Comparison of ENCODE assay signal across 20 cellular contexts in genomic region chr1:52186449-52186848, GRCh38.
"Had no signal": no experiment of that assay in that cellular context is flagged by ENCODE, and none has a peak within 500 bp of the region (broad histone marks: within the 10 kb centered on the region; RNA-seq: fewer than 3 reads in every experiment).

No MANE protein-coding gene starts in this region.

- H3K4me3 ChIP-seq: ascending aorta, cardiac muscle cell, hepatocyte, lung had no signal

- H3K9me3 Mint-ChIP-seq: activated naive CD4-positive, alpha-beta T cell treated with anti-CD3 and anti-CD28 coated beads, Interleukin-2, amount 50 U/mL, for 24 hours; activated T-cell treated with anti-CD3 and anti-CD28 coated beads, Interleukin-2, amount 50 U/mL, for 72 hours had no signal

- H3K4me3 Mint-ChIP-seq: activated naive CD4-positive, alpha-beta T cell treated with anti-CD3 and anti-CD28 coated beads, Interleukin-2, amount 50 U/mL, for 24 hours; activated T-cell treated with anti-CD3 and anti-CD28 coated beads, Interleukin-2, amount 50 U/mL, for 72 hours; mesothelial cell of epicardium; nephron progenitor cell; T-helper 17 cell had no signal

- H3K27me3 Mint-ChIP-seq: activated naive CD4-positive, alpha-beta T cell treated with anti-CD3 and anti-CD28 coated beads, Interleukin-2, amount 50 U/mL, for 24 hours; T-helper 17 cell had no signal

- ATAC-seq: activated T-cell treated with anti-CD3 and anti-CD28 coated beads, Interleukin-2, amount 50 U/mL, for 72 hours; left colon; T-helper 17 cell had no signal

- DNase-seq: activated CD4-positive, alpha-beta T cell treated with anti-CD3 and anti-CD28 coated beads for 1 hour; activated CD4-positive, alpha-beta T cell treated with anti-CD3 and anti-CD28 coated beads, Interleukin-2, amount 50 U/mL, for 4 hours; activated effector memory CD4-positive, alpha-beta T cell treated with anti-CD3 and anti-CD28 coated beads, Interleukin-2, amount 50 U/mL, for 16 hours; activated T-cell treated with anti-CD3 and anti-CD28 coated beads, Interleukin-2, amount 50 U/mL, for 72 hours; left colon; nephron progenitor cell; nucleus accumbens; posterior cingulate gyrus; stimulated activated CD4-positive, alpha-beta T cell treated with anti-CD3 and anti-CD28 coated beads, Interleukin-12 subunit alpha, Interleukin-12 subunit beta, amount 100 ng/mL, for 4 hours; stimulated activated CD4-positive, alpha-beta T cell treated with anti-CD3 and anti-CD28 coated beads, Interleukin-1b, Interleukin-23, amount 100 ng/mL, for 48 hours; stimulated activated CD8-positive, alpha-beta memory T cell treated with anti-CD3 and anti-CD28 coated beads, Interleukin-4, amount 100 ng/mL, for 48 hours; stimulated activated naive CD4-positive, alpha-beta T cell; T-helper 17 cell; WERI-Rb-1 had no signal

- H3K9me3 ChIP-seq: ascending aorta had no signal

- H3K27me3 ChIP-seq: ascending aorta, cardiac muscle cell, hepatocyte had no signal

- H3K36me3 ChIP-seq: ascending aorta, cardiac muscle cell, WERI-Rb-1 had no signal

- H3K4me1 Mint-ChIP-seq: activated naive CD4-positive, alpha-beta T cell treated with anti-CD3 and anti-CD28 coated beads, Interleukin-2, amount 50 U/mL, for 24 hours; nephron progenitor cell had no signal

- H3K27ac ChIP-seq: cardiac muscle cell, hepatocyte, WERI-Rb-1 had no signal

- H3K36me3 Mint-ChIP-seq: activated naive CD4-positive, alpha-beta T cell treated with anti-CD3 and anti-CD28 coated beads, Interleukin-2, amount 50 U/mL, for 24 hours had no signal

- H3K27ac Mint-ChIP-seq: activated naive CD4-positive, alpha-beta T cell treated with anti-CD3 and anti-CD28 coated beads, Interleukin-2, amount 50 U/mL, for 24 hours; activated T-cell treated with anti-CD3 and anti-CD28 coated beads, Interleukin-2, amount 50 U/mL, for 72 hours; mesothelial cell of epicardium; nephron progenitor cell; T-helper 17 cell had no signal
